In genomic region chr12:22264380-22264779, GRCh38 we compare ENCODE assay signal across 37 cellular contexts.
"Had no signal": no experiment of that assay in that cellular context is flagged by ENCODE, and none has a peak within 500 bp of the region (broad histone marks: within the 10 kb centered on the region; RNA-seq: fewer than 3 reads in every experiment).

No MANE protein-coding gene starts in this region.

- H3K4me2 ChIP-seq: SK-N-SH had no signal

- DNase-seq: activated CD4-positive, alpha-beta T cell treated with anti-CD3 and anti-CD28 coated beads for 36 hours; activated CD4-positive, alpha-beta T cell treated with anti-CD3 and anti-CD28 coated beads, Interleukin-2, amount 10 ng/mL, durations not matched to agents 7 days and 5 days; activated CD4-positive, alpha-beta T cell treated with anti-CD3 and anti-CD28 coated beads, Interleukin-2, amount 50 U/mL, for 48 hours; activated CD8-positive, alpha-beta T cell treated with anti-CD3 and anti-CD28 coated beads, Interleukin-2, amount 10 ng/mL, durations not matched to agents 7 days and 5 days; activated effector memory CD4-positive, alpha-beta T cell treated with Interleukin-2 at 50 U/mL for 16 hours; activated naive CD4-positive, alpha-beta T cell treated with anti-CD3 and anti-CD28 coated beads, Interleukin-2, amount 10 ng/mL, durations not matched to agents 7 days and 5 days; activated naive CD8-positive, alpha-beta T cell treated with anti-CD3 and anti-CD28 coated beads, Interleukin-2, amount 50 U/mL, for 24 hours; activated T-cell treated with anti-CD3 and anti-CD28 coated beads, Interleukin-2, amount 50 U/mL, for 4 hours; aorta; Kasumi-1; KG1; MG63; MV-4-11; NCI-H1092 treated with DMSO at 0.1 percent for 48 hours; NCI-H1417; NCI-H146; NCI-H187; NCI-H2029 treated with DMSO at 0.1 percent for 48 hours; NCI-H2107; NCI-H2171; NCI-H510A; NCI-H526; NCI-H748 treated with DMSO at 0.1 percent for 48 hours; NK-92 treated with Interleukin-12 subunit alpha and Interleukin-12 subunit beta, amount 100 ng/mL, for 24 hours; PC-3; Peyer's patch; RPMI8226; SHP77 treated with DMSO at 0.1 percent for 48 hours; SK-N-SH had no signal

- H3K9me3 ChIP-seq: breast epithelium, MG63, Peyer's patch, SJSA1, SK-N-SH had no signal

- ATAC-seq: activated CD4-positive, alpha-beta T cell treated with anti-CD3 and anti-CD28 coated beads for 36 hours; activated CD4-positive, CD25-positive, alpha-beta regulatory T cell treated with anti-CD3 and anti-CD28 coated beads, Interleukin-2, amount 50 U/mL, for 24 hours; activated CD8-positive, alpha-beta T cell treated with anti-CD3 and anti-CD28 coated beads, Interleukin-2, amount 10 ng/mL, durations not matched to agents 7 days and 5 days; activated naive CD8-positive, alpha-beta T cell treated with anti-CD3 and anti-CD28 coated beads, Interleukin-2, amount 50 U/mL, for 24 hours; activated T-cell treated with anti-CD3 and anti-CD28 coated beads, Interleukin-2, amount 50 U/mL, for 4 hours; PC-3; WTC11 had no signal

- H3K9me2 ChIP-seq: SK-N-SH had no signal

- H3K4me3 ChIP-seq: breast epithelium, MG63, Peyer's patch, SJSA1 had no signal

- H3K9ac ChIP-seq: SK-N-SH had no signal

- H3K27me3 Mint-ChIP-seq: activated CD4-positive, alpha-beta T cell treated with anti-CD3 and anti-CD28 coated beads for 36 hours; activated naive CD4-positive, alpha-beta T cell treated with anti-CD3 and anti-CD28 coated beads, Interleukin-2, amount 10 ng/mL, durations not matched to agents 7 days and 5 days; activated naive CD8-positive, alpha-beta T cell had no signal

- H3K4me1 ChIP-seq: Peyer's patch, SJSA1 had no signal

- H3K4me1 Mint-ChIP-seq: activated CD4-positive, alpha-beta T cell treated with anti-CD3 and anti-CD28 coated beads, Interleukin-2, amount 10 ng/mL, durations not matched to agents 7 days and 5 days; activated naive CD4-positive, alpha-beta T cell treated with anti-CD3 and anti-CD28 coated beads, Interleukin-2, amount 10 ng/mL, durations not matched to agents 7 days and 5 days had no signal

- H3K36me3 ChIP-seq: breast epithelium, MG63, Peyer's patch, SJSA1 had no signal

- H3K36me3 Mint-ChIP-seq: activated naive CD4-positive, alpha-beta T cell treated with anti-CD3 and anti-CD28 coated beads, Interleukin-2, amount 10 ng/mL, durations not matched to agents 7 days and 5 days; activated naive CD8-positive, alpha-beta T cell; WTC11 had no signal

- H3K27ac ChIP-seq: breast epithelium, Peyer's patch, SJSA1 had no signal

- H3K27ac Mint-ChIP-seq: activated CD4-positive, alpha-beta T cell treated with anti-CD3 and anti-CD28 coated beads for 36 hours; activated CD4-positive, alpha-beta T cell treated with anti-CD3 and anti-CD28 coated beads, Interleukin-2, amount 10 ng/mL, durations not matched to agents 7 days and 5 days; activated CD8-positive, alpha-beta T cell treated with anti-CD3 and anti-CD28 coated beads, Interleukin-2, amount 10 ng/mL, durations not matched to agents 7 days and 5 days; activated naive CD4-positive, alpha-beta T cell treated with anti-CD3 and anti-CD28 coated beads, Interleukin-2, amount 10 ng/mL, durations not matched to agents 7 days and 5 days; activated naive CD8-positive, alpha-beta T cell; activated naive CD8-positive, alpha-beta T cell treated with anti-CD3 and anti-CD28 coated beads, Interleukin-2, amount 50 U/mL, for 24 hours; T-helper 1 cell treated with Interleukin-12 subunit alpha and Interleukin-12 subunit beta and Interleukin-4 antibody, amounts not matched to agents 30 μg/mL and 1 μg/mL, for 36 hours; T-helper 2 cell treated with Interferon-gamma antibody and Interleukin-4, amounts not matched to agents 5 μg/mL and 100 μg/mL, for 36 hours; WTC11 had no signal

- H3K27me3 ChIP-seq: breast epithelium, MG63, Peyer's patch, SJSA1 had no signal

- FAIRE-seq: TTC549 had no signal

- H3K9me3 Mint-ChIP-seq: activated CD4-positive, alpha-beta T cell treated with anti-CD3 and anti-CD28 coated beads, Interleukin-2, amount 10 ng/mL, durations not matched to agents 7 days and 5 days; activated naive CD4-positive, alpha-beta T cell treated with anti-CD3 and anti-CD28 coated beads, Interleukin-2, amount 10 ng/mL, durations not matched to agents 7 days and 5 days; activated naive CD8-positive, alpha-beta T cell treated with anti-CD3 and anti-CD28 coated beads, Interleukin-2, amount 50 U/mL, for 24 hours; activated T-cell treated with anti-CD3 and anti-CD28 coated beads, Interleukin-2, amount 50 U/mL, for 4 hours; T-helper 1 cell treated with Interleukin-12 subunit alpha and Interleukin-12 subunit beta and Interleukin-4 antibody, amounts not matched to agents 30 μg/mL and 1 μg/mL, for 36 hours; T-helper 2 cell treated with Interferon-gamma antibody and Interleukin-4, amounts not matched to agents 5 μg/mL and 100 μg/mL, for 36 hours had no signal

- H3K4me3 Mint-ChIP-seq: activated CD4-positive, alpha-beta T cell treated with anti-CD3 and anti-CD28 coated beads for 36 hours; activated CD4-positive, alpha-beta T cell treated with anti-CD3 and anti-CD28 coated beads, Interleukin-2, amount 10 ng/mL, durations not matched to agents 7 days and 5 days; activated CD8-positive, alpha-beta T cell treated with anti-CD3 and anti-CD28 coated beads, Interleukin-2, amount 10 ng/mL, durations not matched to agents 7 days and 5 days; activated naive CD4-positive, alpha-beta T cell treated with anti-CD3 and anti-CD28 coated beads, Interleukin-2, amount 10 ng/mL, durations not matched to agents 7 days and 5 days; activated naive CD8-positive, alpha-beta T cell; activated naive CD8-positive, alpha-beta T cell treated with anti-CD3 and anti-CD28 coated beads, Interleukin-2, amount 50 U/mL, for 24 hours; activated T-cell treated with anti-CD3 and anti-CD28 coated beads, Interleukin-2, amount 50 U/mL, for 4 hours; T-helper 1 cell treated with Interleukin-12 subunit alpha and Interleukin-12 subunit beta and Interleukin-4 antibody, amounts not matched to agents 30 μg/mL and 1 μg/mL, for 36 hours; T-helper 2 cell treated with Interferon-gamma antibody and Interleukin-4, amounts not matched to agents 5 μg/mL and 100 μg/mL, for 36 hours; WTC11 had no signal
